Comparison of ENCODE assay signal across 8 cellular contexts in genomic region chr1:45519774-45520173, GRCh38. TPM values are rescaled to one million over a fixed set of nuclear protein-coding genes. Genes with fewer than 3 reads are reported as not detected.
A peak's percentile ranks its signal among the peaks of the same experiment; 100 is the strongest.
DNase-seq lines count a peak whose midpoint lies in the region; ATAC-seq and TF ChIP-seq lines count a peak whose summit lies in the region.
"Not testable (repeated sequence)": the region's sequence is repeated elsewhere in the genome, so short reads cannot be mapped to it uniquely, and the experiment has no call there.

No MANE protein-coding gene starts in this region.

- peak overlapping the region; percentile 95 to 100 (median 98) for H3K9ac ChIP-seq in BLaER1 treated with 17β-estradiol and CSF1 and Interleukin-3, amounts not matched to agents 10 nM and 100 nM
- H3K9ac ChIP-seq in HCT116 (ENCODE audit: low read length), result not testable (repeated sequence)

- peaks cover 34% of the 10 kb centered on the region for H3K36me3 Mint-ChIP-seq in activated T-helper 1 cell treated with anti-CD3 and anti-CD28 coated beads, Interleukin-12 subunit alpha, Interleukin-12 subunit beta, Interleukin-2, Interleukin-4 antibody, amounts not matched to agents 30 ng/mL and 10 ng/mL and 1 ng/mL, durations not matched to agents 14 hours and 24 hours and 36 hours (ENCODE audit: low read depth)
- H3K36me3 Mint-ChIP-seq in naive thymus-derived CD8-positive, alpha-beta T cell, result peaks cover 0 to 41% (median 8%) of the 10 kb centered on the region in 3 donors

- not testable (repeated sequence) for ATAC-seq in HCT116; RWPE2 (ENCODE audit: low read depth); naive thymus-derived CD8-positive, alpha-beta T cell

- not testable (repeated sequence) for H3K27me3 Mint-ChIP-seq in activated T-helper 1 cell treated with anti-CD3 and anti-CD28 coated beads, Interleukin-12 subunit alpha, Interleukin-12 subunit beta, Interleukin-2, Interleukin-4 antibody, amounts not matched to agents 30 ng/mL and 10 ng/mL and 1 ng/mL, durations not matched to agents 14 hours and 24 hours and 36 hours (ENCODE audit: insufficient read depth); naive thymus-derived CD8-positive, alpha-beta T cell

- CTCF ChIA-PET in HCT116 (lab: Charles Lee), result not testable (repeated sequence)

- POLR2A ChIA-PET in HCT116 (lab: Charles Lee), result interaction anchor here (1.3 kb wide), 1 partner anchor 31 kb away, joined by 5 read pairs; the partner anchor contains the start of gene AKR1A1
- POLR2A ChIA-PET in naive thymus-derived CD8-positive, alpha-beta T cell (lab: Charles Lee), result interaction anchor here (1.2 to 3.2 kb wide), 4 partner anchors 17 to 64 kb away, joined by 3 to 44 read pairs (median 26); partner anchors contain the start of genes AKR1A1, NASP and TESK2

- not testable (repeated sequence) for DNase-seq in HCT116 (ENCODE audit: low read depth, low spot score); RWPE2 (ENCODE audit: low spot score); activated T-helper 1 cell treated with anti-CD3 and anti-CD28 coated beads, Interleukin-12 subunit alpha, Interleukin-12 subunit beta, Interleukin-2, Interleukin-4 antibody, amounts not matched to agents 30 ng/mL and 10 ng/mL and 1 ng/mL, durations not matched to agents 14 hours and 24 hours and 36 hours (ENCODE audit: low spot score); caudate nucleus (lab: John Stamatoyannopoulos, UW); fibroblast of villous mesenchyme (ENCODE audit: low read depth); naive thymus-derived CD8-positive, alpha-beta T cell; stomach

- peak overlapping the region; percentile 98 for H3K4me3 Mint-ChIP-seq in activated T-helper 1 cell treated with anti-CD3 and anti-CD28 coated beads, Interleukin-12 subunit alpha, Interleukin-12 subunit beta, Interleukin-2, Interleukin-4 antibody, amounts not matched to agents 30 ng/mL and 10 ng/mL and 1 ng/mL, durations not matched to agents 14 hours and 24 hours and 36 hours
- H3K4me3 Mint-ChIP-seq in naive thymus-derived CD8-positive, alpha-beta T cell, result peak overlapping the region; percentile 88 to 97 (median 95)

- not testable (repeated sequence) for TF ChIP-seq POLR2A in HCT116 (IDR thresholded peaks at IDR 0.05; ENCODE audit: borderline replicate concordance, extremely low read depth, insufficient read depth, insufficient read length); stomach (IDR thresholded peaks at IDR 0.05)

- not testable (repeated sequence) for BruUV-seq in HCT116 (replicated peaks; lab: Mats Ljungman, UMichigan)

- not testable (repeated sequence) for H3K9me3 ChIP-seq in BLaER1 treated with 17β-estradiol and CSF1 and Interleukin-3, amounts not matched to agents 10 nM and 100 nM (replicated peaks in 1 of 11); HCT116 (ENCODE audit: control insufficient read depth in 1 of 2, insufficient read depth in 1 of 2, low read depth in 1 of 2, low read length in 2 of 2); RWPE2 (ENCODE audit: severe bottlenecking); stomach

- not testable (repeated sequence) for TF ChIP-seq EP300 in stomach (IDR thresholded peaks at IDR 0.05)

- H3K27ac Mint-ChIP-seq in activated T-helper 1 cell treated with anti-CD3 and anti-CD28 coated beads, Interleukin-12 subunit alpha, Interleukin-12 subunit beta, Interleukin-2, Interleukin-4 antibody, amounts not matched to agents 30 ng/mL and 10 ng/mL and 1 ng/mL, durations not matched to agents 14 hours and 24 hours and 36 hours, result not testable (repeated sequence)
- H3K27ac Mint-ChIP-seq in naive thymus-derived CD8-positive, alpha-beta T cell, result peak overlapping the region in 6 of 10 donors; percentile 58 to 95 (median 76)

- H3K27ac ChIP-seq in BLaER1 treated with 17β-estradiol and CSF1 and Interleukin-3, amounts not matched to agents 10 nM and 100 nM, result peak overlapping the region in 10 of 11 experiments; percentile 40 to 99 (median 97); a peak in 19 of 22 replicates
- not testable (repeated sequence) for H3K27ac ChIP-seq in HCT116 (ENCODE audit: low read depth, low read length)
- H3K27ac ChIP-seq in RWPE2 (ENCODE audit: poor library complexity, severe bottlenecking) (peak overlapping the region; percentile 54), caudate nucleus (ENCODE audit: low read depth, low read length) (peak overlapping the region; percentile 70), stomach (peak overlapping the region in 3 of 5 donors; percentile 17 to 92 (median 32))

- H2AFZ ChIP-seq in HCT116 (ENCODE audit: low read depth, low read length, poor library complexity, severe bottlenecking), result not testable (repeated sequence)

- H3K27me3 ChIP-seq in BLaER1 treated with 17β-estradiol and CSF1 and Interleukin-3, amounts not matched to agents 10 nM and 100 nM; HCT116 (ENCODE audit: insufficient read depth, low read length); RWPE2 (ENCODE audit: insufficient read depth, poor library complexity, severe bottlenecking); stomach: not testable (repeated sequence)

- peaks cover 41 to 51% (median 50%) of the 10 kb centered on the region in 11 experiments for H3K36me3 ChIP-seq in BLaER1 treated with 17β-estradiol and CSF1 and Interleukin-3, amounts not matched to agents 10 nM and 100 nM
- H3K36me3 ChIP-seq in HCT116 (ENCODE audit: control insufficient read depth in 1 of 2, insufficient read depth in 2 of 2, low read length in 2 of 2) (peaks cover 30 to 45% of the 10 kb centered on the region in 2 experiments), RWPE2 (ENCODE audit: low read depth) (peaks cover 44% of the 10 kb centered on the region), stomach (peaks cover 26 to 40% (median 35%) of the 10 kb centered on the region in 4 donors)

- H3K9me2 ChIP-seq in HCT116 (ENCODE audit: insufficient read depth), result not testable (repeated sequence)

- H3K4me1 Mint-ChIP-seq in activated T-helper 1 cell treated with anti-CD3 and anti-CD28 coated beads, Interleukin-12 subunit alpha, Interleukin-12 subunit beta, Interleukin-2, Interleukin-4 antibody, amounts not matched to agents 30 ng/mL and 10 ng/mL and 1 ng/mL, durations not matched to agents 14 hours and 24 hours and 36 hours (ENCODE audit: low read depth), result peaks cover 54% of the 10 kb centered on the region
- peaks cover 13 to 40% (median 34%) of the 10 kb centered on the region in 4 donors for H3K4me1 Mint-ChIP-seq in naive thymus-derived CD8-positive, alpha-beta T cell

- H3K9me3 Mint-ChIP-seq in activated T-helper 1 cell treated with anti-CD3 and anti-CD28 coated beads, Interleukin-12 subunit alpha, Interleukin-12 subunit beta, Interleukin-2, Interleukin-4 antibody, amounts not matched to agents 30 ng/mL and 10 ng/mL and 1 ng/mL, durations not matched to agents 14 hours and 24 hours and 36 hours; naive thymus-derived CD8-positive, alpha-beta T cell: not testable (repeated sequence)

- WGBS in stomach, 5 donors, result 74 to 85% (median 75%) methylated on average over 16 of the region's 16 CpGs

- peak overlapping the region; percentile 73 to 98 (median 93) for H3K4me2 ChIP-seq in BLaER1 treated with 17β-estradiol and CSF1 and Interleukin-3, amounts not matched to agents 10 nM and 100 nM
- peak overlapping the region; percentile 90 for H3K4me2 ChIP-seq in HCT116 (ENCODE audit: low read length)

- peak overlapping the region; percentile 86 to 100 (median 98) for H3K4me3 ChIP-seq in BLaER1 treated with 17β-estradiol and CSF1 and Interleukin-3, amounts not matched to agents 10 nM and 100 nM
- H3K4me3 ChIP-seq in HCT116 (replicated peaks in 1 of 2; ENCODE audit: low read depth in 1 of 2, low read length in 2 of 2) (peak overlapping the region in 1 of 2 experiments; percentile 100; a peak in 1 of 4 replicates), fibroblast of villous mesenchyme (ENCODE audit: low read depth, low read length) (peak overlapping the region; percentile 68), stomach (peak overlapping the region; percentile 1 to 96 (median 56))
- not testable (repeated sequence) for H3K4me3 ChIP-seq in RWPE2 (ENCODE audit: severe bottlenecking)

- TF ChIP-seq CTCF in HCT116 (IDR thresholded peaks at IDR 0.05 in 2 of 3, conservative IDR thresholded peaks at IDR 0.05 in 1 of 3; ENCODE audit: borderline replicate concordance in 1 of 3, insufficient read depth in 1 of 3, low read depth in 2 of 3, low read length in 2 of 3); RWPE2 (IDR thresholded peaks at IDR 0.05; ENCODE audit: poor library complexity, severe bottlenecking); fibroblast of villous mesenchyme (IDR thresholded peaks at IDR 0.05; ENCODE audit: insufficient read depth, low read depth, low read length); stomach (IDR thresholded peaks at IDR 0.05): not testable (repeated sequence)

- H3K4me1 ChIP-seq in BLaER1 treated with 17β-estradiol and CSF1 and Interleukin-3, amounts not matched to agents 10 nM and 100 nM, result peaks cover 63 to 73% (median 68%) of the 10 kb centered on the region in 10 experiments
- H3K4me1 ChIP-seq in HCT116 (ENCODE audit: control insufficient read depth in 1 of 2, insufficient read depth in 2 of 2, low read length in 2 of 2) (peaks cover 13 to 33% of the 10 kb centered on the region in 2 experiments; a peak in 3 of 4 replicates), RWPE2 (ENCODE audit: insufficient read depth, poor library complexity, severe bottlenecking) (peaks cover 11% of the 10 kb centered on the region), stomach (peaks cover 16 to 49% (median 33%) of the 10 kb centered on the region in 4 donors)

- intact Hi-C loops in HCT116 (cut with micrococcal nuclease), result loop anchor here (10.0 kb wide), 1 partner anchor 165 kb away; the partner anchor contains the start of genes GPBP1L1 and TMEM69
- intact Hi-C loops in activated T-helper 1 cell treated with anti-CD3 and anti-CD28 coated beads, Interleukin-12 subunit alpha, Interleukin-12 subunit beta, Interleukin-2, Interleukin-4 antibody, amounts not matched to agents 30 ng/mL and 10 ng/mL and 1 ng/mL, durations not matched to agents 14 hours and 24 hours and 36 hours (cut with micrococcal nuclease), result loop anchor here (2.0 to 5.0 kb wide), 3 partner anchors 51 to 712 kb away; partner anchors contain the start of genes BTBD19, DYNLT4, GPBP1L1 and TMEM69
- intact Hi-C loops in stomach (cut with DNase I; ENCODE audit: low total_unique reads), result loop anchor here (5.0 kb wide), 1 partner anchor 48 kb away; no protein-coding TSS in a partner anchor

- H4K20me1 ChIP-seq in BLaER1 treated with 17β-estradiol and CSF1 and Interleukin-3, amounts not matched to agents 10 nM and 100 nM, result peaks cover 60 to 69% (median 68%) of the 10 kb centered on the region in 11 experiments
- peaks cover 28% of the 10 kb centered on the region; the same call in 1 of the 2 replicates for H4K20me1 ChIP-seq in HCT116 (ENCODE audit: insufficient read depth)

- TF ChIP-seq RAD21 in HCT116 (IDR thresholded peaks at IDR 0.05; ENCODE audit: low read depth), result not testable (repeated sequence)

- H3K79me2 ChIP-seq in HCT116 (ENCODE audit: insufficient read depth, low read length), result peaks cover 68% of the 10 kb centered on the region

- RAD21 ChIA-PET in HCT116 (lab: Charles Lee; ENCODE audit: low non-redundant PET in 1 of 2, low total read pairs in 2 of 2, uncharacterized antibody in 2 of 2, unreplicated experiment in 2 of 2), result not testable (repeated sequence)

RNA-seq across cellular contexts. Expression of gene PRDX1, which starts 1.9 kb away (rescaled TPM):
- total RNA-seq in HCT116 (2021; ENCODE audit: unreplicated experiment) (1,171 TPM), fibroblast of villous mesenchyme (361 and 523 TPM in 2 replicates), stomach (100 to 1,000 TPM in 4 of 5 donors, 10 to 100 TPM in 1; 77.6 to 447 (median 187) TPM)
- 682 and 765 TPM in 2 replicates for polyA plus RNA-seq in HCT116 (2012)
- total RNA-seq in activated T-helper 1 cell treated with anti-CD3 and anti-CD28 coated beads, Interleukin-12 subunit alpha, Interleukin-12 subunit beta, Interleukin-2, Interleukin-4 antibody, amounts not matched to agents 30 ng/mL and 10 ng/mL and 1 ng/mL, durations not matched to agents 14 hours and 24 hours and 36 hours, result 635 and 655 TPM in 2 replicates
- total RNA-seq in naive thymus-derived CD8-positive, alpha-beta T cell, result 100 to 1,000 TPM; 115 to 129 TPM
- 100 to 1,000 TPM; 174 to 214 (median 205) TPM for polyA plus RNA-seq in naive thymus-derived CD8-positive, alpha-beta T cell
- 100 to 1,000 TPM; 570 to 892 (median 660) TPM for polyA plus RNA-seq in stomach

RNA-seq across cellular contexts. Expression of gene MMACHC, which starts 19.7 kb away (rescaled TPM):
- total RNA-seq in HCT116 (2021; ENCODE audit: unreplicated experiment) (16.2 TPM), fibroblast of villous mesenchyme (3.9 and 5.6 TPM in 2 replicates), stomach (10 to 100 TPM in 1 of 5 donors, 1 to 10 TPM in 2, under 1 TPM in 2; 0.58 to 20.6 (median 1.6) TPM)
- 6.4 and 8.8 TPM in 2 replicates for polyA plus RNA-seq in HCT116 (2012)
- total RNA-seq in activated T-helper 1 cell treated with anti-CD3 and anti-CD28 coated beads, Interleukin-12 subunit alpha, Interleukin-12 subunit beta, Interleukin-2, Interleukin-4 antibody, amounts not matched to agents 30 ng/mL and 10 ng/mL and 1 ng/mL, durations not matched to agents 14 hours and 24 hours and 36 hours, result 10.4 and 10.6 TPM in 2 replicates
- total RNA-seq in naive thymus-derived CD8-positive, alpha-beta T cell, result 1 to 10 TPM; 4.8 to 5.5 TPM
- polyA plus RNA-seq in naive thymus-derived CD8-positive, alpha-beta T cell, result 1 to 10 TPM in 1 of 3 donors, under 1 TPM in 2; 0.12 to 1.6 (median 0.82) TPM
- 1 to 10 TPM; 1.7 to 2.3 (median 1.7) TPM for polyA plus RNA-seq in stomach

RNA-seq across cellular contexts. Expression of gene CCDC163, which starts 19.9 kb away (rescaled TPM):
- 3.1 TPM for total RNA-seq in HCT116 (2021; ENCODE audit: unreplicated experiment)
- polyA plus RNA-seq in HCT116 (2012), result 4.8 and 5.3 TPM in 2 replicates
- 3.5 and 4.5 TPM in 2 replicates for total RNA-seq in activated T-helper 1 cell treated with anti-CD3 and anti-CD28 coated beads, Interleukin-12 subunit alpha, Interleukin-12 subunit beta, Interleukin-2, Interleukin-4 antibody, amounts not matched to agents 30 ng/mL and 10 ng/mL and 1 ng/mL, durations not matched to agents 14 hours and 24 hours and 36 hours
- total RNA-seq in fibroblast of villous mesenchyme, result 1.3 and 1.9 TPM in 2 replicates
- total RNA-seq in naive thymus-derived CD8-positive, alpha-beta T cell, result 10 to 100 TPM; 13.3 to 16.0 TPM
- polyA plus RNA-seq in naive thymus-derived CD8-positive, alpha-beta T cell, result 10 to 100 TPM in 1 of 3 donors, 1 to 10 TPM in 2; 4.1 to 10.0 (median 5.0) TPM
- total RNA-seq in stomach, result 1 to 10 TPM in 1 of 5 donors, under 1 TPM in 1, not detected in 3; 0.18 to 2.7 TPM
- 1 to 10 TPM; 1.2 to 2.6 (median 1.8) TPM for polyA plus RNA-seq in stomach

RNA-seq across cellular contexts. Expression of gene TESK2, which starts 28.8 kb away (rescaled TPM):
- total RNA-seq in HCT116 (2021; ENCODE audit: unreplicated experiment) (5.0 TPM), fibroblast of villous mesenchyme (1.6 and 2.2 TPM in 2 replicates), stomach (10 to 100 TPM in 1 of 5 donors, 1 to 10 TPM in 3, not detected in 1; 2.8 to 11.2 (median 7.4) TPM)
- polyA plus RNA-seq in HCT116 (2012), result 4.7 and 5.8 TPM in 2 replicates
- total RNA-seq in activated T-helper 1 cell treated with anti-CD3 and anti-CD28 coated beads, Interleukin-12 subunit alpha, Interleukin-12 subunit beta, Interleukin-2, Interleukin-4 antibody, amounts not matched to agents 30 ng/mL and 10 ng/mL and 1 ng/mL, durations not matched to agents 14 hours and 24 hours and 36 hours, result 1.4 and 1.6 TPM in 2 replicates
- total RNA-seq in naive thymus-derived CD8-positive, alpha-beta T cell, result 1 to 10 TPM; 9.8 to 10.0 TPM
- polyA plus RNA-seq in naive thymus-derived CD8-positive, alpha-beta T cell, result 1 to 10 TPM; 2.3 to 3.1 (median 2.7) TPM
- 1 to 10 TPM; 3.5 to 4.0 (median 3.8) TPM for polyA plus RNA-seq in stomach

RNA-seq across cellular contexts. Expression of gene AKR1A1, which starts 30.9 kb away (rescaled TPM):
- total RNA-seq in HCT116 (2021; ENCODE audit: unreplicated experiment) (199 TPM), fibroblast of villous mesenchyme (158 TPM in 2 replicates), stomach (100 to 1,000 TPM in 4 of 5 donors, 10 to 100 TPM in 1; 10.5 to 203 (median 141) TPM)
- 261 and 297 TPM in 2 replicates for polyA plus RNA-seq in HCT116 (2012)
- total RNA-seq in activated T-helper 1 cell treated with anti-CD3 and anti-CD28 coated beads, Interleukin-12 subunit alpha, Interleukin-12 subunit beta, Interleukin-2, Interleukin-4 antibody, amounts not matched to agents 30 ng/mL and 10 ng/mL and 1 ng/mL, durations not matched to agents 14 hours and 24 hours and 36 hours, result 192 and 194 TPM in 2 replicates
- total RNA-seq in naive thymus-derived CD8-positive, alpha-beta T cell, result 10 to 100 TPM; 74.8 to 78.0 TPM
- 10 to 100 TPM; 82.8 to 96.3 (median 85.5) TPM for polyA plus RNA-seq in naive thymus-derived CD8-positive, alpha-beta T cell
- polyA plus RNA-seq in stomach, result 100 to 1,000 TPM; 192 to 246 (median 212) TPM
